ENCODE assay signal across 8 cellular contexts in genomic region chr3:186790261-186790981, GRCh38. TPM values are rescaled to one million over a fixed set of nuclear protein-coding genes. Genes with fewer than 3 reads are reported as not detected.
DNase-seq lines count a peak whose midpoint lies in the region; ATAC-seq and TF ChIP-seq lines count a peak whose summit lies in the region.

No MANE protein-coding gene starts in this region.

- H3K27ac Mint-ChIP-seq in central memory CD8-positive, alpha-beta T cell (ENCODE audit: low read depth), result peak overlapping the region; percentile 44

- H3K4me3 ChIP-seq in retinal pigment epithelial cell (ENCODE audit: low read length), result no peak overlapping the region
- H3K4me3 ChIP-seq in lower leg skin (ENCODE audit: low read depth, poor library complexity, severe bottlenecking), result no peak overlapping the region

- no peak for ATAC-seq in central memory CD8-positive, alpha-beta T cell (replicated peaks; ENCODE audit: extremely low read depth, poor library complexity, severe bottlenecking)
- ATAC-seq in HG02610 (IDR thresholded peaks at IDR 0.05; ENCODE audit: unreplicated experiment), result no peak

- H3K9me3 Mint-ChIP-seq in central memory CD8-positive, alpha-beta T cell, result no peaks in the 10 kb centered on the region

- 66 to 78% methylated on average over 8 of the region's 8 CpGs for WGBS in lower leg skin, 2 donors

- no peaks in the 10 kb centered on the region for H3K27me3 Mint-ChIP-seq in central memory CD8-positive, alpha-beta T cell

- TF ChIP-seq CTCF in retinal pigment epithelial cell (conservative IDR thresholded peaks at IDR 0.05; ENCODE audit: low read depth, low read length), result peak; percentile 45
- TF ChIP-seq CTCF in lower leg skin (IDR thresholded peaks at IDR 0.05), result no peak

- DNase-seq in activated CD8-positive, alpha-beta memory T cell treated with anti-CD3 and anti-CD28 coated beads for 24 hours, result peak; percentile 80
- no peak for DNase-seq in activated CD8-positive, alpha-beta memory T cell treated with anti-CD3 and anti-CD28 coated beads, Interleukin-2, amount 50 U/mL, for 4 hours
- DNase-seq in OCI-M2 (lab: John Stamatoyannopoulos, UW; ENCODE audit: unreplicated experiment) (peak; percentile 50), retinal pigment epithelial cell (ENCODE audit: low read depth) (peak; percentile 59), NCI-H345 treated with DMSO at 0.1 percent for 48 hours (lab: John Stamatoyannopoulos, UW; ENCODE audit: unreplicated experiment) (no peak), lower leg skin (ENCODE audit: low spot score in 2 of 2) (no peak)
- DNase-seq in central memory CD8-positive, alpha-beta T cell (ENCODE audit: low spot score in 2 of 2), result no peak

- TF ChIP-seq POLR2A in lower leg skin (IDR thresholded peaks at IDR 0.05), result no peak

- H3K4me1 Mint-ChIP-seq in central memory CD8-positive, alpha-beta T cell, result peaks cover 44% of the 10 kb centered on the region

- no peak overlapping the region for H3K4me3 Mint-ChIP-seq in central memory CD8-positive, alpha-beta T cell

- intact Hi-C loops in lower leg skin (cut with DNase I; ENCODE audit: low total_unique reads), result no loop called here

- H3K36me3 Mint-ChIP-seq in central memory CD8-positive, alpha-beta T cell (ENCODE audit: insufficient read depth), result peaks cover 72% of the 10 kb centered on the region

RNA-seq across cellular contexts. Expression of gene EIF4A2, which starts 7.0 kb away (rescaled TPM):
- 100 to 1,000 TPM; 224 to 547 (median 310) TPM for total RNA-seq in lower leg skin

RNA-seq across cellular contexts. Expression of gene RFC4, which starts 15.9 kb away (rescaled TPM):
- 10 to 100 TPM in 2 of 4 donors, 1 to 10 TPM in 2; 6.3 to 14.0 (median 10.5) TPM for total RNA-seq in lower leg skin

RNA-seq across cellular contexts. Expression of gene ADIPOQ, which starts 52.1 kb away (rescaled TPM):
- 10 to 100 TPM in 2 of 4 donors, 1 to 10 TPM in 2; 1.1 to 15.6 (median 7.7) TPM for total RNA-seq in lower leg skin

Comparison
In these comparisons a context has a peak if more than half of its experiments do, and no peak if none do; other contexts are left out.
1. DNase-seq: peak in activated CD8-positive, alpha-beta memory T cell treated with anti-CD3 and anti-CD28 coated beads for 24 hours (single experiment), OCI-M2 (single experiment) and retinal pigment epithelial cell (single experiment); none in activated CD8-positive, alpha-beta memory T cell treated with anti-CD3 and anti-CD28 coated beads, Interleukin-2, amount 50 U/mL, for 4 hours (single experiment), central memory CD8-positive, alpha-beta T cell (0 of 2), NCI-H345 treated with DMSO at 0.1 percent for 48 hours (single experiment) and lower leg skin (0 of 2).